25 cellular contexts compared by ENCODE assay signal in the genomic region with DNA sequence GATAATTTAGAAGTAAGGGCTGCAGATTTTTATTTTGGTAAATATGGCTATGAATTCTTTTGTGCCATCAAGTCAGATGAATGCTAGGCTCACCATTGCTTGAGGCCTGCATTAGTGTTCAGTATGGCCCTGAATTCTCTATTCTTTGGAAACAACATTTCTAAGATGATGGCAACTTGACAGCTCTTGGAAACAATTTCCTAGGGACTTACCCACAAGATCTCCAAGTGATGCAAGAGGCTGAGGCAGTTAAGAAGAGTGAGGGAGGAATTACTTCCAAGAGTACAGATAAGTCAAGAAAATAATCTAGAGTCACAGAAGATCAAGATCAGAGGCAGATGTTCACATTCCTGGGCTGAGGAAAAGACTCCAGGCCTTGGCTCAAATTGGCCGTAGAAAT.
"Had no signal": no experiment of that assay in that cellular context is flagged by ENCODE, and none has a peak within 500 bp of the region (broad histone marks: within the 10 kb centered on the region; RNA-seq: fewer than 3 reads in every experiment).

No MANE protein-coding gene starts in this region.

- H3K27me3 ChIP-seq: body of pancreas, cardiac muscle cell, left lung, right atrium auricular region, testis had no signal

- H3K9me3 ChIP-seq: body of pancreas, left lung, right atrium auricular region, testis had no signal

- H3K27ac ChIP-seq: body of pancreas, cardiac muscle cell, left lung, lower lobe of right lung, right atrium auricular region, testis, VCaP had no signal

- H3K36me3 ChIP-seq: cardiac muscle cell, left lung, lower lobe of right lung, right atrium auricular region had no signal

- DNase-seq: activated CD4-positive, alpha-beta T cell treated with anti-CD3 and anti-CD28 coated beads for 4 hours; activated CD4-positive, alpha-beta T cell treated with anti-CD3 and anti-CD28 coated beads, Interleukin-2, amount 50 U/mL, for 48 hours; activated CD8-positive, alpha-beta memory T cell treated with anti-CD3 and anti-CD28 coated beads, Interleukin-2, amount 50 U/mL, for 48 hours; activated gamma-delta T cell treated with Interleukin-2 at 50 U/mL for 16 hours; activated naive CD8-positive, alpha-beta T cell treated with anti-CD3 and anti-CD28 coated beads, Interleukin-2, amount 50 U/mL, for 24 hours; activated T-cell treated with anti-CD3 and anti-CD28 coated beads, Interleukin-2, amount 50 U/mL, for 4 hours; aorta; body of pancreas; cerebellar nuclear complex; cortex of kidney; effector memory CD8-positive, alpha-beta T cell; foreskin melanocyte; left lung; lower lobe of right lung; mesenchymal stem cell; stimulated activated CD4-positive, alpha-beta T cell treated with anti-CD3 and anti-CD28 coated beads, Interleukin-2, amount 100 ng/mL, for 48 hours; stimulated activated naive CD4-positive, alpha-beta T cell treated with Interleukin-2 at 50 U/mL for 16 hours; SW 1271; T-helper 9 cell; testis had no signal

- ATAC-seq: activated naive CD8-positive, alpha-beta T cell treated with anti-CD3 and anti-CD28 coated beads, Interleukin-2, amount 50 U/mL, for 24 hours; activated T-cell treated with anti-CD3 and anti-CD28 coated beads, Interleukin-2, amount 50 U/mL, for 4 hours; activated T-helper 17 cell treated with anti-CD3 and anti-CD28 coated beads, Interleukin-2, amount 50 U/mL, for 72 hours; body of pancreas; effector memory CD8-positive, alpha-beta T cell; left lung; lower lobe of right lung; natural killer cell treated with Interleukin-12 subunit alpha and Interleukin-12 subunit beta and Interleukin-15 and Interleukin-18, amount 100 ng/mL, for 72 hours had no signal

- H3K4me3 ChIP-seq: body of pancreas, cardiac muscle cell, left lung, lower lobe of right lung, right atrium auricular region, testis had no signal

- H3K4me1 ChIP-seq: right atrium auricular region, testis had no signal
